ENCODE assay signal across 8 cellular contexts in genomic region chr13:27952931-27953670, GRCh38. TPM values are rescaled to one million over a fixed set of nuclear protein-coding genes. Genes with fewer than 3 reads are reported as not detected.
DNase-seq lines count a peak whose midpoint lies in the region; ATAC-seq and TF ChIP-seq lines count a peak whose summit lies in the region.

No MANE protein-coding gene starts in this region.

- H3K4me1 ChIP-seq in ACC112 (ENCODE audit: control insufficient read depth, insufficient read depth, low read length, unreplicated experiment) (no peaks in the 10 kb centered on the region), H9 (ENCODE audit: insufficient read depth, low read length) (no peaks in the 10 kb centered on the region; the same call in 1 of the 2 replicates), mesenchymal stem cell (ENCODE audit: control insufficient read depth, insufficient read depth, low read depth, low read length) (peaks cover 13% of the 10 kb centered on the region)

- no peaks in the 10 kb centered on the region for H3K36me3 Mint-ChIP-seq in H9 (ENCODE audit: insufficient read depth in 1 of 3, low read depth in 3 of 3)
- no peaks in the 10 kb centered on the region for H3K36me3 Mint-ChIP-seq in activated naive CD8-positive, alpha-beta T cell treated with anti-CD3 and anti-CD28 coated beads for 36 hours

- no peak for TF ChIP-seq CTCF in H9 (conservative IDR thresholded peaks at IDR 0.05)

- no peaks in the 10 kb centered on the region for H3K36me3 ChIP-seq in ACC112 (ENCODE audit: insufficient read depth, low read length)
- H3K36me3 ChIP-seq in mesenchymal stem cell (ENCODE audit: control insufficient read depth in 1 of 2, insufficient read depth in 2 of 2, low read depth in 1 of 2, low read length in 2 of 2), result no peaks in the 10 kb centered on the region

- no peak overlapping the region for H3K4ac ChIP-seq in H9 (ENCODE audit: low read depth, low read length)
- no peak overlapping the region for H3K4ac ChIP-seq in mesenchymal stem cell (ENCODE audit: low read depth in 1 of 2, low read length in 2 of 2)

- no peak overlapping the region for H2BK12ac ChIP-seq in H9 (ENCODE audit: insufficient read length, low read depth, low read length)
- no peak overlapping the region for H2BK12ac ChIP-seq in mesenchymal stem cell (ENCODE audit: low read length in 2 of 2)

- H3K23me2 ChIP-seq in H9 (ENCODE audit: insufficient read length, low read depth, low read length, poor library complexity, severe bottlenecking), result peaks cover 7% of the 10 kb centered on the region

- H3K14ac ChIP-seq in H9 (ENCODE audit: insufficient read depth, low read length) (no peak overlapping the region), mesenchymal stem cell (ENCODE audit: low read length in 2 of 2) (no peak overlapping the region)

- WGBS in H9 (ENCODE audit: extremely low coverage, insufficient read length, low lambda C conversion rate), result no CpG with 5 or more reads among the region's 27 CpGs
- 35% methylated on average over 21 of the region's 27 CpGs for WGBS in mesenchymal stem cell

- H3K9me3 ChIP-seq in H9 (ENCODE audit: control insufficient read depth, low read depth, low read length) (no peaks in the 10 kb centered on the region), mesenchymal stem cell (ENCODE audit: control insufficient read depth, low read length) (no peaks in the 10 kb centered on the region)

- DNase-seq in H9, result no peak
- DNase-seq in activated naive CD8-positive, alpha-beta T cell treated with anti-CD3 and anti-CD28 coated beads for 36 hours, result no peak
- DNase-seq in mesenchymal stem cell, result no peak
- no peak for DNase-seq in superior temporal gyrus (ENCODE audit: extremely low spot score)
- no peak for DNase-seq in NCI-H2029 (lab: John Stamatoyannopoulos, UW)

- H3K27me3 ChIP-seq in ACC112 (ENCODE audit: insufficient read depth, low read length) (peaks cover 71% of the 10 kb centered on the region), H9 (ENCODE audit: insufficient read depth, low read length) (peaks cover 62% of the 10 kb centered on the region), mesenchymal stem cell (ENCODE audit: control insufficient read depth in 1 of 2, insufficient read depth in 1 of 2, low read length in 2 of 2) (peaks cover 34 to 68% of the 10 kb centered on the region in 2 experiments)

- H2BK20ac ChIP-seq in H9 (ENCODE audit: low read depth, low read length, poor library complexity, severe bottlenecking), result no peak overlapping the region

- H3K18ac ChIP-seq in H9 (ENCODE audit: insufficient read length, low read depth, low read length), result no peak overlapping the region
- H3K18ac ChIP-seq in mesenchymal stem cell (ENCODE audit: low read depth in 1 of 2, low read length in 2 of 2), result no peak overlapping the region

- peaks cover 5 to 10% of the 10 kb centered on the region in 2 experiments; a peak in 3 of 5 replicates for H3K9me3 Mint-ChIP-seq in H9
- H3K9me3 Mint-ChIP-seq in activated naive CD8-positive, alpha-beta T cell treated with anti-CD3 and anti-CD28 coated beads for 36 hours, result peaks cover 4% of the 10 kb centered on the region

- H4K91ac ChIP-seq in H9 (ENCODE audit: insufficient read length, low read depth, low read length) (no peak overlapping the region), mesenchymal stem cell (ENCODE audit: low read length) (no peak overlapping the region)

- H2BK5ac ChIP-seq in H9 (ENCODE audit: insufficient read length, low read length) (no peak overlapping the region), mesenchymal stem cell (ENCODE audit: low read depth, low read length, poor library complexity, severe bottlenecking) (no peak overlapping the region)

- ATAC-seq in GM19395 (IDR thresholded peaks at IDR 0.05; ENCODE audit: unreplicated experiment), result no peak
- no peak for ATAC-seq in GM18868 (IDR thresholded peaks at IDR 0.05; ENCODE audit: unreplicated experiment)

- H2AFZ ChIP-seq in ACC112 (ENCODE audit: low read length, unreplicated experiment) (peak overlapping the region; percentile 58), H9 (ENCODE audit: low read length) (no peak overlapping the region), mesenchymal stem cell (ENCODE audit: low read depth, low read length) (peak overlapping the region; percentile 72)

- H4K8ac ChIP-seq in H9 (replicated peaks; ENCODE audit: insufficient read length, low read depth, low read length) (no peak overlapping the region), mesenchymal stem cell (ENCODE audit: low read length) (peak overlapping the region; percentile 19)

- peaks cover 0 to 9% of the 10 kb centered on the region in 2 experiments; a peak in 2 of 4 replicates for H3K4me1 Mint-ChIP-seq in H9
- peaks cover 9% of the 10 kb centered on the region for H3K4me1 Mint-ChIP-seq in activated naive CD8-positive, alpha-beta T cell treated with anti-CD3 and anti-CD28 coated beads for 36 hours

- H3K23ac ChIP-seq in H9 (ENCODE audit: insufficient read length, low read depth, low read length) (no peak overlapping the region), mesenchymal stem cell (ENCODE audit: low read length in 2 of 2) (no peak overlapping the region)

- H3K56ac ChIP-seq in H9 (ENCODE audit: insufficient read length, low read depth, low read length), result no peak overlapping the region

- H2BK15ac ChIP-seq in H9 (ENCODE audit: low read depth, low read length), result no peak overlapping the region
- no peak overlapping the region for H2BK15ac ChIP-seq in mesenchymal stem cell (ENCODE audit: low read depth, poor library complexity, severe bottlenecking)

- H3K4me3 ChIP-seq in ACC112 (ENCODE audit: low read depth, low read length) (peak overlapping the region; percentile 59; the same call in 1 of the 2 replicates), mesenchymal stem cell (ENCODE audit: insufficient read depth in 1 of 2, low read depth in 1 of 2, low read length in 2 of 2) (peak overlapping the region in 1 of 2 experiments; percentile 76)

- H3K4me2 ChIP-seq in H9 (ENCODE audit: insufficient read depth, insufficient read length, low read length), result peak overlapping the region; percentile 65
- H3K4me2 ChIP-seq in mesenchymal stem cell (ENCODE audit: low read length, poor library complexity, severe bottlenecking), result peak overlapping the region; percentile 95

- H3K27ac ChIP-seq in ACC112 (ENCODE audit: low read depth, low read length) (no peak overlapping the region), H9 (ENCODE audit: insufficient read length, low read depth, low read length) (no peak overlapping the region), mesenchymal stem cell (ENCODE audit: low read length, poor library complexity, severe bottlenecking) (no peak overlapping the region)

- H3T11ph ChIP-seq in H9 (ENCODE audit: low read length), result no peak overlapping the region

- no peak overlapping the region for H3K27ac Mint-ChIP-seq in H9
- no peak overlapping the region for H3K27ac Mint-ChIP-seq in activated naive CD8-positive, alpha-beta T cell treated with anti-CD3 and anti-CD28 coated beads for 36 hours

- no peak overlapping the region for H4K5ac ChIP-seq in H9 (ENCODE audit: insufficient read length, low read depth, low read length)

- H3K4me3 Mint-ChIP-seq in H9, result peak overlapping the region; percentile 34 to 71; a peak in 4 of 5 replicates
- peak overlapping the region; percentile 59 for H3K4me3 Mint-ChIP-seq in activated naive CD8-positive, alpha-beta T cell treated with anti-CD3 and anti-CD28 coated beads for 36 hours

- no peaks in the 10 kb centered on the region for H3K79me1 ChIP-seq in H9 (ENCODE audit: insufficient read depth, low read depth, low read length, poor library complexity, severe bottlenecking)
- no peaks in the 10 kb centered on the region for H3K79me1 ChIP-seq in mesenchymal stem cell (replicated peaks; ENCODE audit: low read length, poor library complexity, severe bottlenecking)

- H3K79me2 ChIP-seq in ACC112 (ENCODE audit: control insufficient read depth, insufficient read depth, low read length, unreplicated experiment) (no peaks in the 10 kb centered on the region), H9 (ENCODE audit: insufficient read depth, low read length) (no peaks in the 10 kb centered on the region)

- no peak overlapping the region for H3K9ac ChIP-seq in H9 (ENCODE audit: extremely low read depth, insufficient read length, low read length)
- H3K9ac ChIP-seq in mesenchymal stem cell (ENCODE audit: low read length), result peak overlapping the region; percentile 59

- no peak overlapping the region for H2BK120ac ChIP-seq in H9 (ENCODE audit: low read depth, low read length, poor library complexity, severe bottlenecking)
- no peak overlapping the region for H2BK120ac ChIP-seq in mesenchymal stem cell (ENCODE audit: low read depth, low read length)

- peaks cover 97% of the 10 kb centered on the region for H3K27me3 Mint-ChIP-seq in H9 (ENCODE audit: low read depth)
- peaks cover 74% of the 10 kb centered on the region for H3K27me3 Mint-ChIP-seq in activated naive CD8-positive, alpha-beta T cell treated with anti-CD3 and anti-CD28 coated beads for 36 hours

- no peaks in the 10 kb centered on the region for H4K20me1 ChIP-seq in H9 (ENCODE audit: control insufficient read depth, insufficient read depth, insufficient read length)

- H2AK5ac ChIP-seq in H9 (ENCODE audit: insufficient read length, low read length), result no peak overlapping the region
- no peak overlapping the region for H2AK5ac ChIP-seq in mesenchymal stem cell (ENCODE audit: low read length, severe bottlenecking)

RNA-seq across cellular contexts. Expression of gene CDX2, which starts 16.0 kb away (rescaled TPM):
- total RNA-seq in H9 (2021), result not detected in 2 replicates
- not detected for total RNA-seq in activated naive CD8-positive, alpha-beta T cell treated with anti-CD3 and anti-CD28 coated beads for 36 hours
- 1.9 TPM for polyA plus RNA-seq in mesenchymal stem cell (2013, experiment 1 of 2)
- polyA plus RNA-seq in mesenchymal stem cell (2013, experiment 2 of 2), result 1.7 TPM

RNA-seq across cellular contexts. Expression of gene PDX1, which starts 33.3 kb away (rescaled TPM):
- total RNA-seq in H9 (2021), result not detected in 2 replicates
- not detected for total RNA-seq in activated naive CD8-positive, alpha-beta T cell treated with anti-CD3 and anti-CD28 coated beads for 36 hours
- polyA plus RNA-seq in mesenchymal stem cell (2013, experiment 1 of 2), result not detected
- not detected for polyA plus RNA-seq in mesenchymal stem cell (2013, experiment 2 of 2)

RNA-seq across cellular contexts. Expression of gene URAD, which starts 35.4 kb away (rescaled TPM):
- not detected in 2 replicates for total RNA-seq in H9 (2021)
- total RNA-seq in activated naive CD8-positive, alpha-beta T cell treated with anti-CD3 and anti-CD28 coated beads for 36 hours, result not detected
- not detected for polyA plus RNA-seq in mesenchymal stem cell (2013, experiment 1 of 2)
- not detected for polyA plus RNA-seq in mesenchymal stem cell (2013, experiment 2 of 2)
